Comparison of ENCODE assay signal across 17 cellular contexts in the genomic region with DNA sequence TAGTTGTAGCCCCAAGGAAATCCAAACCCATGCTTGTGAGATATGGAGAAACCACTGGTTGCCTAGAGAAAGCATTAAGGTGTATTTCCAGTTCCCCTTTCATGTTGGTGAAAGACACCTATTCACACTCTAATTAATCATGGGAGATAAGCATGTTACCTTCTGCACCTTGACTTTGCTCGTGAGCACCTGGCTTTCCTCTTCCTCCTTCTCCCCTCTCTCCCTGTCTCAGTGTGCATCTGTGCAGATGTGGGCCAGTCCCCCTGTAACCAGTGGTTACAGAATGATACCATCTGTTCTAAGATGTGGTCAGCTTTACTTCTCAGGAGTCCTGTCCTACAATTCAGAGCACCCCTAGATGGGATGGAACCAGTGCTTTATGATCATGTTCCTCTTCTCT.
DNase-seq lines count a peak whose midpoint lies in the region; ATAC-seq and TF ChIP-seq lines count a peak whose summit lies in the region.
"Had no signal": no experiment of that assay in that cellular context is flagged by ENCODE, and none has a peak within 500 bp of the region (broad histone marks: within the 10 kb centered on the region; RNA-seq: fewer than 3 reads in every experiment).

No MANE protein-coding gene starts in this region.

- H3K27me3 ChIP-seq in Caco-2 (replicated peaks; ENCODE audit: control insufficient read depth, insufficient read depth, low read length) (no peaks in the 10 kb centered on the region), endodermal cell (ENCODE audit: control insufficient read depth, insufficient read depth, low read length, poor library complexity, severe bottlenecking) (no peaks in the 10 kb centered on the region)
- H3K27me3 ChIP-seq: BLaER1 treated with 17β-estradiol and CSF1 and Interleukin-3, amounts not matched to agents 10 nM and 100 nM; brain microvascular endothelial cell had no signal

- TF ChIP-seq CTCF in Caco-2 (IDR thresholded peaks at IDR 0.05; ENCODE audit: insufficient read depth in 1 of 2, low read depth in 1 of 2, low read length in 1 of 2, severe bottlenecking in 1 of 2, unreplicated experiment in 1 of 2), result no peak
- TF ChIP-seq CTCF in endodermal cell (conservative IDR thresholded peaks at IDR 0.05), result no peak

- no peaks in the 10 kb centered on the region for H3K27me3 Mint-ChIP-seq in Caco-2 (ENCODE audit: insufficient read depth, unreplicated experiment)
- H3K27me3 Mint-ChIP-seq in endodermal cell (ENCODE audit: insufficient read depth), result no peaks in the 10 kb centered on the region

- POLR2A ChIA-PET in Caco-2 (lab: Charles Lee), result no interaction called here

- no TSS peak for BruUV-seq in Caco-2 (replicated peaks; lab: Mats Ljungman, UMichigan)

- H3K9me3 ChIP-seq in Caco-2 (no peaks in the 10 kb centered on the region), endodermal cell (ENCODE audit: control insufficient read depth, low read length) (no peaks in the 10 kb centered on the region)
- H3K9me3 ChIP-seq: BLaER1 treated with 17β-estradiol and CSF1 and Interleukin-3, amounts not matched to agents 10 nM and 100 nM had no signal

- DNase-seq in RPMI8226, result peak; percentile 5
- DNase-seq in SK-N-DZ (ENCODE audit: low spot score), result no peak
- DNase-seq in Caco-2, result no peak
- no peak for DNase-seq in NCI-H82 (lab: John Stamatoyannopoulos, UW)
- no peak for DNase-seq in endodermal cell
- DNase-seq: activated naive CD4-positive, alpha-beta T cell treated with Interleukin-2 at 50 U/mL for 16 hours; brain microvascular endothelial cell; effector memory CD4-positive, alpha-beta T cell; foreskin fibroblast; HCEC 1CT; mesendoderm; SIG-M5; substantia nigra had no signal

- H3K4me3 ChIP-seq in Caco-2 (ENCODE audit: low read depth, low read length) (no peak overlapping the region), endodermal cell (ENCODE audit: low read length) (no peak overlapping the region)
- H3K4me3 ChIP-seq: BLaER1 treated with 17β-estradiol and CSF1 and Interleukin-3, amounts not matched to agents 10 nM and 100 nM had no signal

- 60 to 79% methylated on average over 1 of the region's 1 CpG for WGBS in endodermal cell (ENCODE audit: insufficient coverage in 1 of 2, insufficient read length in 1 of 2), 2 experiments

- H3K36me3 Mint-ChIP-seq in Caco-2 (ENCODE audit: insufficient read depth, unreplicated experiment) (no peaks in the 10 kb centered on the region), endodermal cell (ENCODE audit: low read depth) (no peaks in the 10 kb centered on the region)

- ATAC-seq in GM18873 (IDR thresholded peaks at IDR 0.05; ENCODE audit: low FRiP score, unreplicated experiment), result peak; percentile 65
- ATAC-seq in GM21515 (IDR thresholded peaks at IDR 0.05; ENCODE audit: unreplicated experiment), result peak; percentile 59
- ATAC-seq in HG02973 (IDR thresholded peaks at IDR 0.05; ENCODE audit: unreplicated experiment), result peak; percentile 52

- H3K9me3 Mint-ChIP-seq in Caco-2 (ENCODE audit: unreplicated experiment) (no peaks in the 10 kb centered on the region), endodermal cell (no peaks in the 10 kb centered on the region)

- H3K27ac ChIP-seq in endodermal cell (ENCODE audit: low read depth, low read length), result no peak overlapping the region
- H3K27ac ChIP-seq: BLaER1 treated with 17β-estradiol and CSF1 and Interleukin-3, amounts not matched to agents 10 nM and 100 nM; brain microvascular endothelial cell had no signal

- H3K27ac Mint-ChIP-seq in Caco-2 (ENCODE audit: unreplicated experiment) (no peak overlapping the region), endodermal cell (no peak overlapping the region)

- H3K4me1 Mint-ChIP-seq in Caco-2 (ENCODE audit: low read depth, unreplicated experiment), result no peaks in the 10 kb centered on the region
- H3K4me1 Mint-ChIP-seq in endodermal cell, result peaks cover 6% of the 10 kb centered on the region

- CTCF ChIA-PET in Caco-2 (lab: Charles Lee), result no interaction called here

- no peaks in the 10 kb centered on the region for H3K4me1 ChIP-seq in Caco-2
- H3K4me1 ChIP-seq in endodermal cell (ENCODE audit: control insufficient read depth, insufficient read depth, low read length), result no peaks in the 10 kb centered on the region
- H3K4me1 ChIP-seq: BLaER1 treated with 17β-estradiol and CSF1 and Interleukin-3, amounts not matched to agents 10 nM and 100 nM had no signal

- intact Hi-C loops in Caco-2 (cut with micrococcal nuclease; ENCODE audit: unreplicated experiment), result no loop called here

- H3K36me3 ChIP-seq in Caco-2 (ENCODE audit: control insufficient read depth, insufficient read depth, low read length), result no peaks in the 10 kb centered on the region
- no peaks in the 10 kb centered on the region for H3K36me3 ChIP-seq in endodermal cell (ENCODE audit: control insufficient read depth, insufficient read depth, low read length)
- H3K36me3 ChIP-seq: brain microvascular endothelial cell had no signal

- H3K4me3 Mint-ChIP-seq in Caco-2 (ENCODE audit: unreplicated experiment) (no peak overlapping the region), endodermal cell (no peak overlapping the region)

- no peak overlapping the region for H3K9ac ChIP-seq in endodermal cell (ENCODE audit: extremely low read depth, low read length, poor library complexity, severe bottlenecking)
- H3K9ac ChIP-seq: BLaER1 treated with 17β-estradiol and CSF1 and Interleukin-3, amounts not matched to agents 10 nM and 100 nM had no signal
